ENCODE assay signal across 9 cellular contexts in genomic region chr17:7315570-7316243, GRCh38.
A peak's percentile ranks its signal among the peaks of the same experiment; 100 is the strongest.
DNase-seq lines count a peak whose midpoint lies in the region; TF ChIP-seq lines count a peak whose summit lies in the region.
"Had no signal": no experiment of that assay in that cellular context is flagged by ENCODE, and none has a peak within 500 bp of the region (broad histone marks: within the 10 kb centered on the region; RNA-seq: fewer than 3 reads in every experiment).

No MANE protein-coding gene starts in this region.

- H3K79me2 ChIP-seq in OCI-LY3 (ENCODE audit: low read length): peaks cover 30% of the 10 kb centered on the region

- H3K4me1 ChIP-seq in OCI-LY3 (ENCODE audit: low read length) (peaks cover 11% of the 10 kb centered on the region), neuron (ENCODE audit: insufficient read depth, low read length) (peaks cover 23% of the 10 kb centered on the region)

- peaks cover 24% of the 10 kb centered on the region for H3K36me3 ChIP-seq in OCI-LY3 (replicated peaks; ENCODE audit: low read depth, low read length)
- H3K36me3 ChIP-seq in neuron (ENCODE audit: insufficient read depth, low read length): peaks cover 69% of the 10 kb centered on the region

- H3K27ac ChIP-seq in OCI-LY3 (ENCODE audit: low read length): peak overlapping the region; percentile 66
- H3K27ac ChIP-seq: KMS-11 had no signal

- in situ Hi-C loops in GM13976 (cut with MboI; ENCODE audit: low sequenced_read_pairs, unreplicated experiment): no loop called here

- TF ChIP-seq CTCF in OCI-LY3 (IDR thresholded peaks at IDR 0.05; ENCODE audit: low read depth, low read length): no peak
- no peak for TF ChIP-seq CTCF in epithelial cell of esophagus (IDR thresholded peaks at IDR 0.05; ENCODE audit: insufficient read depth, low read depth, low read length, missing control alignments)
- no peak for TF ChIP-seq CTCF in GM13976 (IDR thresholded peaks at IDR 0.05; ENCODE audit: borderline replicate concordance, control extremely low read depth, extremely low read depth, insufficient read depth, missing control alignments)

- H3K4me3 ChIP-seq in OCI-LY3 (ENCODE audit: low read length) (peak overlapping the region; percentile 99), epithelial cell of esophagus (ENCODE audit: low read length) (peak overlapping the region; percentile 75), neuron (ENCODE audit: low read length) (peak overlapping the region; percentile 92)

- no peak overlapping the region for H2AFZ ChIP-seq in OCI-LY3 (ENCODE audit: low read depth, low read length)
- peak overlapping the region; percentile 58 for H2AFZ ChIP-seq in neuron (ENCODE audit: low read depth, low read length)

- peaks cover 14% of the 10 kb centered on the region for H4K20me1 ChIP-seq in OCI-LY3 (ENCODE audit: insufficient read depth, low read length)

- DNase-seq in DMS53 treated with DMSO at 0.1 percent for 48 hours (lab: John Stamatoyannopoulos, UW; ENCODE audit: unreplicated experiment): peak; percentile 29
- no peak for DNase-seq in epithelial cell of esophagus (ENCODE audit: low read depth)
- no peak for DNase-seq in GM13976 (ENCODE audit: low spot score)
- no peak for DNase-seq in superior temporal gyrus (ENCODE audit: extremely low spot score)
- DNase-seq in NCI-H510A treated with DMSO at 0.1 percent for 48 hours (lab: John Stamatoyannopoulos, UW): no peak
- DNase-seq in stimulated activated CD4-positive, alpha-beta T cell treated with anti-CD3 and anti-CD28 coated beads, Interleukin-2, amount 100 ng/mL, for 24 hours: no peak

- peak overlapping the region; percentile 90 for H3K4me2 ChIP-seq in OCI-LY3 (ENCODE audit: low read length)
- H3K4me2 ChIP-seq: KMS-11 had no signal

- H3K27me3 ChIP-seq in OCI-LY3 (ENCODE audit: low read depth, low read length): no peaks in the 10 kb centered on the region
- no peaks in the 10 kb centered on the region for H3K27me3 ChIP-seq in neuron (ENCODE audit: insufficient read depth, low read length)

- H3K9ac ChIP-seq in OCI-LY3 (ENCODE audit: low read length): peak overlapping the region; percentile 74
- H3K9ac ChIP-seq: KMS-11 had no signal

- H3K9me3 ChIP-seq in OCI-LY3 (ENCODE audit: insufficient read depth, low read length) (no peaks in the 10 kb centered on the region), neuron (ENCODE audit: low read length) (no peaks in the 10 kb centered on the region)
